Comparison of ENCODE assay signal across 1 cellular context in the genomic region with DNA sequence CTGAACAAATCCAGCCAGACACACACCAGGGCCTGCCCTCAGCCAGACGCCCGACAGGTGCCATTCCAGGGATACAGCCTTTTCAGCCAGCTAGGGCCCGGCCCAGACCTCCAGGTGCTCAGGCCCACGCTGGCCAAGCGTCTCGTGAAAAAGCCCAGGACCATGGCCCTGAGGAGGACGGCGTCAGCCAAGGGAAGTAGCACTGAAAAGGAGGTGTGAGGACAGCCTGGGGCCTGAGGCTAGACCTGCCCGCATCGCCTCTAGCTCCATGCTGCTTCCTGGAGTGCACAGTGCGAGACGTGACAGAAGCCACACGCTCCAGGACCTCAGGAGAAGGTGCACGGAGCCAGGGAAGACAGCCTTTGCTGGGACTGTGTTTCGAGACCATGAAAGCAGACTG.
A peak's percentile ranks its signal among the peaks of the same experiment; 100 is the strongest.
TF ChIP-seq lines count a peak whose summit lies in the region.

No MANE protein-coding gene starts in this region.

TF ChIP-seq in K562, 482 proteins besides CTCF, POLR2A, EP300 and RAD21:
- TF ChIP-seq ZNF507 (tag; conservative IDR thresholded peaks at IDR 0.05) (no peak), POLR2G (IDR thresholded peaks at IDR 0.05; ENCODE audit: low read depth, low read length) (0 out of 2 replicates have a peak, but pooled peaks have one; percentile 27), ZNF41 (CRISPR knock-in tag; conservative IDR thresholded peaks at IDR 0.05) (no peak)
